ENCODE assay signal across 8 cellular contexts in the genomic region with DNA sequence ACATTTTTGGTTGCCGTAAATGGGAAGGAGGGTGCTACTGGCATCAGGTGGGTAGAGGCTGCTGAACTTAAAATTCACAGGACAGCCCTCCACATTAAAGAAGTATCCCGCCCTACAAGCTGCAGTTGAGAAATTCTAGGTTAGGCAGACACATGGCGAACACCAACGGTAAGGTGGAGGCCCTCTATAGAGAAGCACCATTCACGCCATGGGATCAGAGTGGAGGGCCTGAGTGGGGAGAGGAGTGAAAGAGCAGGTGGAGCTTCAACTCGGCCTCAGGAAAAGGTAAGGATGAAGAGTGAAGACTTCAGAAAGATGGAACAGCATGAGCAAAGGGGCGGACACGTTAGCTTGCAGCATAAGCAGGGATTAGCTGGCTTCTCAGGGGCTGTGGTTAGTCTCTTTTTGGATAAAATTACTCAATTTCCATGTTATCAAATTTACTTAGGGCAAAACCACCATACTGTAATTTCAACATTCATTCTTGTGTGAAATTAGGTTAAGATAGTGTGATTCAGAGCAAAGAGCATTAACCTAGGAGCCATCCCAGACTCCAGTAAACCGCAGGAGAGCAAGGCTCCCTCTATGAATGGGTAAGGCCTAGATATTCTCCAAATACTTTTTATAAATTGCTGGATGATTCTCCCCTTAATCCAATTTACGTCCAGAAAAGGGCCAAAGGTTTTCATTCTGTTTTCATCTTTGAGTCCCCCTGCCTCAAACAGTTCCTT. TPM values are rescaled to one million over a fixed set of nuclear protein-coding genes. Genes with fewer than 3 reads are reported as not detected.
A peak's percentile ranks its signal among the peaks of the same experiment; 100 is the strongest.
DNase-seq lines count a peak whose midpoint lies in the region; TF ChIP-seq lines count a peak whose summit lies in the region.

No MANE protein-coding gene starts in this region.

- H3K4me3 ChIP-seq in AG04449 (ENCODE audit: low read depth, low read length) (peak overlapping the region; percentile 70), ascending aorta (peak overlapping the region; percentile 61 to 80), mesodermal cell (ENCODE audit: extremely low read depth, insufficient read depth, low read length, poor library complexity, severe bottlenecking) (peak overlapping the region; percentile 57)

- WGBS in mesodermal cell (ENCODE audit: insufficient coverage in 2 of 2), 2 experiments, result 85 to 98% methylated on average over 5 to 6 of the region's 10 CpGs

- peak overlapping the region; percentile 70 to 99 (median 97) for H3K27ac Mint-ChIP-seq in IgD-negative memory B cell

- H3K27ac ChIP-seq in ascending aorta (peak overlapping the region; percentile 85 to 87), mesodermal cell (ENCODE audit: low read depth, low read length, severe bottlenecking) (no peak overlapping the region)

- no peak for TF ChIP-seq CTCF in AG04449 (IDR thresholded peaks at IDR 0.05; ENCODE audit: insufficient read depth, low read length, missing control alignments)
- no peak for TF ChIP-seq CTCF in ascending aorta (IDR thresholded peaks at IDR 0.05)

- no peaks in the 10 kb centered on the region for H3K27me3 Mint-ChIP-seq in IgD-negative memory B cell

- H3K9me3 ChIP-seq in ascending aorta, result peaks cover 0 to 16% of the 10 kb centered on the region in 2 donors
- H3K9me3 ChIP-seq in mesodermal cell (ENCODE audit: control insufficient read depth, low read length), result peaks cover 8% of the 10 kb centered on the region

- H3K36me3 ChIP-seq in ascending aorta, result peaks cover 3 to 12% of the 10 kb centered on the region in 2 donors
- H3K36me3 ChIP-seq in mesodermal cell (ENCODE audit: control insufficient read depth, insufficient read depth, low read length), result peaks cover 17% of the 10 kb centered on the region

- H3K27me3 ChIP-seq in ascending aorta, result no peaks in the 10 kb centered on the region

- POLR2A ChIA-PET in AG04449 (lab: Yijun Ruan, JAX), result no interaction called here

- peaks cover 10 to 23% (median 18%) of the 10 kb centered on the region in 3 donors for H3K4me1 Mint-ChIP-seq in IgD-negative memory B cell

- peak overlapping the region; percentile 89 to 99 (median 97) for H3K4me3 Mint-ChIP-seq in IgD-negative memory B cell

- CTCF ChIA-PET in AG04449 (lab: Yijun Ruan, JAX), result interaction anchor here (1.3 to 1.7 kb wide), 2 partner anchors 59 to 278 kb away, joined by 3 to 4 read pairs; no protein-coding TSS in a partner anchor

- peaks cover 13% of the 10 kb centered on the region for H3K36me3 Mint-ChIP-seq in IgD-negative memory B cell

- DNase-seq in AG04449 (ENCODE audit: low read depth, low spot score), result no peak
- DNase-seq in ascending aorta (ENCODE audit: low spot score in 2 of 2), result no peak
- DNase-seq in NCI-H1048 (lab: John Stamatoyannopoulos, UW), result no peak
- DNase-seq in NCI-H2227 treated with DMSO at 0.1 percent for 48 hours (lab: John Stamatoyannopoulos, UW), result no peak
- no peak for DNase-seq in hepatic stellate cell (ENCODE audit: low spot score)
- no peak for DNase-seq in NCI-H146 (lab: John Stamatoyannopoulos, UW)

- H3K4me1 ChIP-seq in ascending aorta (peaks cover 0 to 7% of the 10 kb centered on the region in 2 donors), mesodermal cell (ENCODE audit: control insufficient read depth, insufficient read depth, low read length, poor library complexity, severe bottlenecking) (no peaks in the 10 kb centered on the region)

- intact Hi-C loops in ascending aorta (cut with DNase I), result loop anchor here (2.0 to 10.0 kb wide), 4 partner anchors 58 to 292 kb away; a partner anchor contains a TSS

- peaks cover 0 to 18% (median 6%) of the 10 kb centered on the region in 3 donors for H3K9me3 Mint-ChIP-seq in IgD-negative memory B cell

RNA-seq across cellular contexts. Expression of a gene that starts 1.2 kb away (rescaled TPM):
- polyA plus RNA-seq in IgD-negative memory B cell, result 10.5 TPM
- total RNA-seq in ascending aorta, result not detected
- polyA plus RNA-seq in mesodermal cell (2013, experiment 1 of 2), result 7.3 TPM
- polyA plus RNA-seq in mesodermal cell (2013, experiment 2 of 2), result 8.4 TPM
